ENCODE assay signal across 8 cellular contexts in the genomic region with DNA sequence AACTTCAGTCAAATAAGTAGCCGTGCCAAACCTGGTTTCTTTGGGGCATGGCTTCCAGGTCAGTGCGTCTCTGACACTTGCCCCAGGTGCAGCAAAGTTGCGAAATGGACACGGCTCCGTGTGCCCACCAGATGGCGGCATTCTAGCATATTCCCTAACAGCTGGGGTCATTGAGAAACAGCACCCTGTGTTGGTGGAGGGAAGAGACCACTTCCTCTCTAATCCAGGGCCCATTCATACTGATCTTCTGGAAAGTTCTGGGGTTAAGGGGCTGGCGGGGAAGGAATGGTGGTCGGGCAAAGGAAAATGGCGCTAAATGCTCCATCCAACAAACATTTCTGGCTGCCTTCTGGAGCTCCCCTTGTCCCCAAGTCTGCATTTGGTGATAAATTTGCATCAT.
DNase-seq lines count a peak whose midpoint lies in the region; ATAC-seq lines count a peak whose summit lies in the region.

No MANE protein-coding gene starts in this region.

- DNase-seq in NCI-H526 (lab: John Stamatoyannopoulos, UW) (peak; percentile 11 to 59), NCI-H526 treated with DMSO at 0.1 percent for 48 hours (lab: John Stamatoyannopoulos, UW) (no peak), NCI-H1930 (lab: John Stamatoyannopoulos, UW) (peak; percentile 10 to 43), ecto neural progenitor cell (ENCODE audit: low spot score) (peak; percentile 70), medulla oblongata (ENCODE audit: extremely low spot score) (peak; percentile 57)
- DNase-seq in activated CD4-positive, alpha-beta T cell treated with anti-CD3 and anti-CD28 coated beads, Interleukin-2, amount 10 ng/mL, durations not matched to agents 24 days and 14 days: peak; percentile 85
- peak; percentile 52 to 54 for DNase-seq in stimulated activated naive CD8-positive, alpha-beta T cell treated with anti-CD3 and anti-CD28 coated beads, Interleukin-15, amount 100 ng/mL, for 72 hours

- H3K9me3 Mint-ChIP-seq in activated CD4-positive, alpha-beta T cell treated with anti-CD3 and anti-CD28 coated beads, Interleukin-2, amount 10 ng/mL, durations not matched to agents 24 days and 14 days: no peaks in the 10 kb centered on the region
- no peaks in the 10 kb centered on the region for H3K9me3 Mint-ChIP-seq in stimulated activated naive CD8-positive, alpha-beta T cell treated with anti-CD3 and anti-CD28 coated beads, Interleukin-15, amount 100 ng/mL, for 72 hours

- no peak overlapping the region for H3K4me3 Mint-ChIP-seq in activated CD4-positive, alpha-beta T cell treated with anti-CD3 and anti-CD28 coated beads, Interleukin-2, amount 10 ng/mL, durations not matched to agents 24 days and 14 days
- no peak overlapping the region for H3K4me3 Mint-ChIP-seq in stimulated activated naive CD8-positive, alpha-beta T cell treated with anti-CD3 and anti-CD28 coated beads, Interleukin-15, amount 100 ng/mL, for 72 hours

- peaks cover 9% of the 10 kb centered on the region for H3K27me3 Mint-ChIP-seq in activated CD4-positive, alpha-beta T cell treated with anti-CD3 and anti-CD28 coated beads, Interleukin-2, amount 10 ng/mL, durations not matched to agents 24 days and 14 days
- peaks cover 22% of the 10 kb centered on the region for H3K27me3 Mint-ChIP-seq in stimulated activated naive CD8-positive, alpha-beta T cell treated with anti-CD3 and anti-CD28 coated beads, Interleukin-15, amount 100 ng/mL, for 72 hours

- H3K4me1 Mint-ChIP-seq in activated CD4-positive, alpha-beta T cell treated with anti-CD3 and anti-CD28 coated beads, Interleukin-2, amount 10 ng/mL, durations not matched to agents 24 days and 14 days: no peaks in the 10 kb centered on the region
- no peaks in the 10 kb centered on the region for H3K4me1 Mint-ChIP-seq in stimulated activated naive CD8-positive, alpha-beta T cell treated with anti-CD3 and anti-CD28 coated beads, Interleukin-15, amount 100 ng/mL, for 72 hours

- intact Hi-C loops in activated CD4-positive, alpha-beta T cell treated with anti-CD3 and anti-CD28 coated beads, Interleukin-2, amount 10 ng/mL, durations not matched to agents 24 days and 14 days (cut with micrococcal nuclease): loop anchor here (1.0 to 2.0 kb wide), 2 partner anchors 137 to 327 kb away; no protein-coding TSS in a partner anchor

- H3K36me3 Mint-ChIP-seq in activated CD4-positive, alpha-beta T cell treated with anti-CD3 and anti-CD28 coated beads, Interleukin-2, amount 10 ng/mL, durations not matched to agents 24 days and 14 days (ENCODE audit: low read depth): no peaks in the 10 kb centered on the region

- no peak overlapping the region for H3K27ac Mint-ChIP-seq in activated CD4-positive, alpha-beta T cell treated with anti-CD3 and anti-CD28 coated beads, Interleukin-2, amount 10 ng/mL, durations not matched to agents 24 days and 14 days
- no peak overlapping the region for H3K27ac Mint-ChIP-seq in stimulated activated naive CD8-positive, alpha-beta T cell treated with anti-CD3 and anti-CD28 coated beads, Interleukin-15, amount 100 ng/mL, for 72 hours

- peak; percentile 70 for ATAC-seq in stimulated activated naive CD8-positive, alpha-beta T cell treated with anti-CD3 and anti-CD28 coated beads, Interleukin-15, amount 100 ng/mL, for 72 hours
- ATAC-seq in HG02678 (IDR thresholded peaks at IDR 0.05; ENCODE audit: unreplicated experiment): no peak
